12 cellular contexts compared by ENCODE assay signal in the genomic region with DNA sequence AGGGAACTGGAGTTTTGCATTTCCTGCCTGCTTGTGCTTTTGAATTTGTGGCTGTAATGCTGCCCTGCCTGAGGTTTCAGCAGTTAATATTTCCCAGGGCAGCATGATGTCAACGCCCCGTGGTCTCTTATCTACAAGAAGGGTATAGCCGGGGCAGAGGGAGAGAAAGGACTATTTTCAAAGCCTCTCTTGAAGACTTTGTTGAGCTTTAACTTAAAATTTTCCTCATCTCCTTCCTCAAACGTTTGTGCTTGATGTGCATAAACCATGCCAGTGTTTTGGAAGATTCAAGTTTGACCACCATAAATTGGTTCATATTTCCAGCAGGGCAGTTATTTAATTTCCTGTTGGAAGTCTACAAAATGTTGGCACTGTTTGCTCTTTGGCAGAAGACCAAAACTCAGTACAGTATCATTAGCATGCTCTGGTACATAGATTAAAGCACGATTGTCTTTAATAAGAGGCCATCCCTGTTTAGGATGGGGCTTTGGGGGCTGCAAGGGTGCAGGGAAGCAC. TPM values are rescaled to one million over a fixed set of nuclear protein-coding genes. Genes with fewer than 3 reads are reported as not detected.
DNase-seq lines count a peak whose midpoint lies in the region; FAIRE-seq and TF ChIP-seq lines count a peak whose summit lies in the region.
"Had no signal": no experiment of that assay in that cellular context is flagged by ENCODE, and none has a peak within 500 bp of the region (broad histone marks: within the 10 kb centered on the region; RNA-seq: fewer than 3 reads in every experiment).

No MANE protein-coding gene starts in this region.

- H2AFZ ChIP-seq in endothelial cell of umbilical vein (ENCODE audit: low read depth, low read length): no peak overlapping the region

- POLR2A ChIA-PET in HEK293 (lab: Yijun Ruan, JAX) (interaction anchor here (0.6 kb wide), 1 partner anchor 528 kb away, joined by 4 read pairs; no protein-coding TSS in a partner anchor), endothelial cell of umbilical vein (lab: Charles Lee) (no interaction called here)
- POLR2A ChIA-PET in activated CD4-positive, alpha-beta memory T cell treated with anti-CD3 and anti-CD28 coated beads for 36 hours (lab: Charles Lee): no interaction called here

- dilution Hi-C loops in endothelial cell of umbilical vein (cut with MboI; ENCODE audit: extremely low pct_ligation_motif_present, low sequenced_read_pairs): no loop called here

- H3K27me3 ChIP-seq in endothelial cell of umbilical vein (ENCODE audit: control insufficient read depth in 2 of 2, insufficient read depth in 2 of 2, low read length in 2 of 2) (no peaks in the 10 kb centered on the region), WERI-Rb-1 (ENCODE audit: insufficient read depth, low read depth, severe bottlenecking) (no peaks in the 10 kb centered on the region)

- H3K4me1 Mint-ChIP-seq in activated CD4-positive, alpha-beta memory T cell treated with anti-CD3 and anti-CD28 coated beads for 36 hours (ENCODE audit: low read depth): no peaks in the 10 kb centered on the region
- H3K4me1 Mint-ChIP-seq: activated naive CD4-positive, alpha-beta T cell treated with anti-CD3 and anti-CD28 coated beads, Interleukin-2, amount 50 U/mL, for 24 hours; stimulated activated naive CD8-positive, alpha-beta T cell treated with anti-CD3 and anti-CD28 coated beads, Interleukin-15, amount 100 ng/mL, for 72 hours had no signal

- H3K9me1 ChIP-seq in endothelial cell of umbilical vein (replicated peaks; ENCODE audit: control insufficient read depth, extremely low read depth, insufficient read depth, low read length): no peaks in the 10 kb centered on the region

- H3K79me2 ChIP-seq in endothelial cell of umbilical vein (ENCODE audit: control insufficient read depth, insufficient read depth, low read length): no peaks in the 10 kb centered on the region

- H3K4me3 Mint-ChIP-seq in activated CD4-positive, alpha-beta memory T cell treated with anti-CD3 and anti-CD28 coated beads for 36 hours: no peak overlapping the region
- H3K4me3 Mint-ChIP-seq: activated naive CD4-positive, alpha-beta T cell treated with anti-CD3 and anti-CD28 coated beads, Interleukin-2, amount 50 U/mL, for 24 hours; natural killer cell treated with Interleukin-12 subunit alpha and Interleukin-12 subunit beta and Interleukin-15 and Interleukin-18, amount 100 ng/mL, for 72 hours; stimulated activated naive CD8-positive, alpha-beta T cell treated with anti-CD3 and anti-CD28 coated beads, Interleukin-15, amount 100 ng/mL, for 72 hours had no signal

- H3K27ac Mint-ChIP-seq in activated CD4-positive, alpha-beta memory T cell treated with anti-CD3 and anti-CD28 coated beads for 36 hours: no peak overlapping the region
- H3K27ac Mint-ChIP-seq: activated naive CD4-positive, alpha-beta T cell treated with anti-CD3 and anti-CD28 coated beads, Interleukin-2, amount 50 U/mL, for 24 hours; natural killer cell treated with Interleukin-12 subunit alpha and Interleukin-12 subunit beta and Interleukin-15 and Interleukin-18, amount 100 ng/mL, for 72 hours had no signal

- BruUV-seq in endothelial cell of umbilical vein (replicated peaks; lab: Mats Ljungman, UMichigan): no TSS peak

- peaks cover 7% of the 10 kb centered on the region for H3K27me3 Mint-ChIP-seq in activated CD4-positive, alpha-beta memory T cell treated with anti-CD3 and anti-CD28 coated beads for 36 hours

- peaks cover 2% of the 10 kb centered on the region for H3K9me3 Mint-ChIP-seq in activated CD4-positive, alpha-beta memory T cell treated with anti-CD3 and anti-CD28 coated beads for 36 hours
- H3K9me3 Mint-ChIP-seq: natural killer cell treated with Interleukin-12 subunit alpha and Interleukin-12 subunit beta and Interleukin-15 and Interleukin-18, amount 100 ng/mL, for 72 hours; stimulated activated naive CD8-positive, alpha-beta T cell treated with anti-CD3 and anti-CD28 coated beads, Interleukin-15, amount 100 ng/mL, for 72 hours had no signal

- intact Hi-C loops in endothelial cell of umbilical vein (cut with micrococcal nuclease): no loop called here
- intact Hi-C loops in activated CD4-positive, alpha-beta memory T cell treated with anti-CD3 and anti-CD28 coated beads for 36 hours (cut with micrococcal nuclease): loop anchor here (2.0 kb wide), 1 partner anchor 78 kb away; no protein-coding TSS in a partner anchor

- no peak for TF ChIP-seq POLR2A in endothelial cell of umbilical vein (IDR thresholded peaks at IDR 0.05; ENCODE audit: low read depth, low read length)

- DNase-seq in NCI-H226 (peak; percentile 81), endothelial cell of umbilical vein (ENCODE audit: low read depth, low spot score) (peak; percentile 54), renal cortical epithelial cell (ENCODE audit: low read depth) (peak; percentile 81), WERI-Rb-1 (no peak), Ammon's horn (ENCODE audit: low spot score) (no peak), NCI-H510A treated with DMSO at 0.1 percent for 48 hours (lab: John Stamatoyannopoulos, UW) (no peak)
- no peak for DNase-seq in activated CD4-positive, alpha-beta memory T cell treated with anti-CD3 and anti-CD28 coated beads for 36 hours
- DNase-seq: stimulated activated CD4-positive, alpha-beta T cell treated with anti-CD3 and anti-CD28 coated beads, Interleukin-1b, Interleukin-23, amount 100 ng/mL, for 48 hours; stimulated activated naive CD8-positive, alpha-beta T cell treated with anti-CD3 and anti-CD28 coated beads, Interleukin-15, amount 100 ng/mL, for 72 hours had no signal

- CTCF ChIA-PET in HEK293 (lab: Yijun Ruan, JAX): interaction anchor here (0.6 to 0.9 kb wide), 2 partner anchors 18 to 450 kb away, joined by 3 to 4 read pairs; no protein-coding TSS in a partner anchor
- CTCF ChIA-PET in endothelial cell of umbilical vein (lab: Charles Lee): interaction anchor here (0.7 to 1.2 kb wide), 3 partner anchors 12 to 125 kb away, joined by 3 to 4 read pairs (median 3); a partner anchor contains a TSS
- CTCF ChIA-PET in activated CD4-positive, alpha-beta memory T cell treated with anti-CD3 and anti-CD28 coated beads for 36 hours (lab: Charles Lee): no interaction called here

- H3K4me1 ChIP-seq in HEK293 (ENCODE audit: control insufficient read depth, insufficient read depth, low read length) (peaks cover 28% of the 10 kb centered on the region), endothelial cell of umbilical vein (ENCODE audit: control insufficient read depth, extremely low read depth, insufficient read depth, low read length) (no peaks in the 10 kb centered on the region)

- H4K20me1 ChIP-seq in endothelial cell of umbilical vein (replicated peaks; ENCODE audit: control insufficient read depth, extremely low read depth, insufficient read depth, low read length): no peaks in the 10 kb centered on the region

- TF ChIP-seq CTCF in HEK293 (tag by site-specific recombination; IDR thresholded peaks at IDR 0.05) (no peak), endothelial cell of umbilical vein (IDR thresholded peaks at IDR 0.05; ENCODE audit: extremely low read depth in 1 of 2, insufficient read depth in 1 of 2, low read depth in 1 of 2, low read length in 2 of 2) (no peak), WERI-Rb-1 (IDR thresholded peaks at IDR 0.05; ENCODE audit: low read depth, low read length) (no peak)

- H3K36me3 ChIP-seq in HEK293 (ENCODE audit: control insufficient read depth in 2 of 2, insufficient read depth in 1 of 2, low read length in 2 of 2) (no peaks in the 10 kb centered on the region), endothelial cell of umbilical vein (ENCODE audit: control insufficient read depth in 2 of 2, extremely low read depth in 1 of 2, insufficient read depth in 2 of 2, low read length in 2 of 2) (no peaks in the 10 kb centered on the region), WERI-Rb-1 (no peaks in the 10 kb centered on the region)

- H3K4me2 ChIP-seq in endothelial cell of umbilical vein (ENCODE audit: insufficient read depth, low read length): no peak overlapping the region

- H3K9ac ChIP-seq in endothelial cell of umbilical vein (replicated peaks; ENCODE audit: extremely low read depth, insufficient read depth, low read length): no peak overlapping the region

- peak; percentile 50 for FAIRE-seq in endothelial cell of umbilical vein (lab: Jason Lieb, UNC)

- no peaks in the 10 kb centered on the region for H3K36me3 Mint-ChIP-seq in activated CD4-positive, alpha-beta memory T cell treated with anti-CD3 and anti-CD28 coated beads for 36 hours
- H3K36me3 Mint-ChIP-seq: activated naive CD4-positive, alpha-beta T cell treated with anti-CD3 and anti-CD28 coated beads, Interleukin-2, amount 50 U/mL, for 24 hours; natural killer cell treated with Interleukin-12 subunit alpha and Interleukin-12 subunit beta and Interleukin-15 and Interleukin-18, amount 100 ng/mL, for 72 hours had no signal

- no peaks in the 10 kb centered on the region for H3K9me3 ChIP-seq in HEK293 (ENCODE audit: control insufficient read depth, insufficient read depth, low read depth, low read length)
- no peaks in the 10 kb centered on the region for H3K9me3 ChIP-seq in endothelial cell of umbilical vein (replicated peaks; ENCODE audit: control insufficient read depth, insufficient read depth, low read length)
- H3K9me3 ChIP-seq in WERI-Rb-1 (ENCODE audit: severe bottlenecking): no peaks in the 10 kb centered on the region

- H3K27ac ChIP-seq in HEK293 (ENCODE audit: extremely low read depth, low read depth, low read length) (peak overlapping the region; percentile 48; the same call in 1 of the 2 replicates), endothelial cell of umbilical vein (ENCODE audit: insufficient read depth, low read depth, low read length) (no peak overlapping the region), WERI-Rb-1 (no peak overlapping the region)

- H3K4me3 ChIP-seq in HEK293 (ENCODE audit: low read depth, low read length): no peak overlapping the region
- H3K4me3 ChIP-seq in endothelial cell of umbilical vein (replicated peaks in 1 of 3; ENCODE audit: insufficient read depth in 1 of 3, low read depth in 1 of 3, low read length in 3 of 3): no peak overlapping the region
- no peak overlapping the region for H3K4me3 ChIP-seq in WERI-Rb-1 (ENCODE audit: low read depth, low read length)

TF ChIP-seq in endothelial cell of umbilical vein, 7 proteins besides CTCF, POLR2A, EP300 and RAD21 (continues in another document):
- no peak for TF ChIP-seq GATA2 (IDR thresholded peaks at IDR 0.05; ENCODE audit: insufficient read depth, insufficient read length, low read depth, low read length)
- no peak for TF ChIP-seq FOS (IDR thresholded peaks at IDR 0.05; ENCODE audit: borderline replicate concordance, insufficient read depth, low read length)

RNA-seq across cellular contexts. Expression of a gene that starts 43.4 kb away (rescaled TPM):
- total RNA-seq in endothelial cell of umbilical vein (3.5 and 10.9 TPM in 2 replicates), renal cortical epithelial cell (16.5 and 17.2 TPM in 2 replicates)
- polyA plus RNA-seq in endothelial cell of umbilical vein: 2.4 and 2.6 TPM in 2 replicates
- polyA plus RNA-seq in endothelial cell of umbilical vein (2011; cell fraction: cytosol; rRNA removed): 2.1 and 2.2 TPM in 2 replicates
- 2.6 and 3.4 TPM in 2 replicates for polyA plus RNA-seq in endothelial cell of umbilical vein (2011; cell fraction: nucleus; rRNA removed)
- polyA plus RNA-seq in endothelial cell of umbilical vein (2012): 7.8 and 8.1 TPM in 2 replicates
- polyA minus RNA-seq in endothelial cell of umbilical vein: 10.7 and 15.6 TPM in 2 replicates
- polyA minus RNA-seq in endothelial cell of umbilical vein (2011; cell fraction: cytosol; rRNA and poly(A)+ RNA removed): 0.31 TPM
- 10.9 and 12.6 TPM in 2 replicates for polyA minus RNA-seq in endothelial cell of umbilical vein (2011; cell fraction: nucleus; rRNA and poly(A)+ RNA removed)
- under 1 TPM; 0.10 to 0.12 TPM for total RNA-seq in activated CD4-positive, alpha-beta memory T cell treated with anti-CD3 and anti-CD28 coated beads for 36 hours

Comparison
In these comparisons a context has a peak if more than half of its experiments do, and no peak if none do; other contexts are left out.
1. DNase-seq: peak in NCI-H226 (single experiment), endothelial cell of umbilical vein (single experiment) and renal cortical epithelial cell (single experiment); none in WERI-Rb-1 (single experiment), activated CD4-positive, alpha-beta memory T cell treated with anti-CD3 and anti-CD28 coated beads for 36 hours (single experiment), Ammon's horn (single experiment) and NCI-H510A treated with DMSO at 0.1 percent for 48 hours (single experiment).